ENCODE assay signal across 20 cellular contexts in the genomic region with DNA sequence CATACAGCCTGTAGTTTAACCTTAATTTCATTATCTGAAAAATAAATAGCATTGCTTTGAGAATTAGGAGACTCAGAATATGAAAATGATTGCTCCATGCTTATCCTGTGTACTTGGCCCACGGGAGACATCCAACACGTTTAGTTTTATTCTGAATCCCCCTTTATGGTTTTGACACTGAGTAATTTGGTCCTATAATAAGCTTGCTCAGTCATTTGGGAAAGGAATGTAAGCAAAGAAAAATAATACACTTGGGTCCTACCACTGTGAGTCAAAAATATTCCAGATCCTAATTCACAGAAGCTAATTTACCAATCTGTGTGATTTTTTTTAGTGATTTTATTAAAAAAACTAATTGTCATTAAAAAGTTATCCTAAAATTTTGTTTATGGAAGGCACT.
"Had no signal": no experiment of that assay in that cellular context is flagged by ENCODE, and none has a peak within 500 bp of the region (broad histone marks: within the 10 kb centered on the region; RNA-seq: fewer than 3 reads in every experiment).

No MANE protein-coding gene starts in this region.

- H3K9me3 ChIP-seq: heart left ventricle, mucosa of descending colon, pancreas, suprapubic skin, tibial artery, upper lobe of left lung had no signal

- H3K27ac Mint-ChIP-seq: dendritic cell treated with granulocyte-macrophage colony-stimulating factor and Interleukin-4, amounts not matched to agents 40 ng/mL and 50 ng/mL, for 4 days; effector memory CD8-positive, alpha-beta T cell; naive thymus-derived CD8-positive, alpha-beta T cell; progenitor cell of endocrine pancreas had no signal

- H3K4me3 Mint-ChIP-seq: dendritic cell treated with granulocyte-macrophage colony-stimulating factor and Interleukin-4, amounts not matched to agents 40 ng/mL and 50 ng/mL, for 4 days; effector memory CD8-positive, alpha-beta T cell; naive thymus-derived CD8-positive, alpha-beta T cell; neural crest cell had no signal

- H3K27me3 ChIP-seq: heart left ventricle, pancreas, suprapubic skin, tibial artery, upper lobe of left lung had no signal

- H3K4me1 Mint-ChIP-seq: naive thymus-derived CD8-positive, alpha-beta T cell had no signal

- H3K4me2 ChIP-seq: smooth muscle cell had no signal

- H3K27me3 Mint-ChIP-seq: dendritic cell treated with granulocyte-macrophage colony-stimulating factor and Interleukin-4, amounts not matched to agents 40 ng/mL and 50 ng/mL, for 4 days; effector memory CD8-positive, alpha-beta T cell; naive thymus-derived CD8-positive, alpha-beta T cell; progenitor cell of endocrine pancreas had no signal

- H3K27ac ChIP-seq: heart left ventricle, pancreas, suprapubic skin, tibial artery, upper lobe of left lung had no signal

- H3K9me3 Mint-ChIP-seq: dendritic cell treated with granulocyte-macrophage colony-stimulating factor and Interleukin-4, amounts not matched to agents 40 ng/mL and 50 ng/mL, for 4 days had no signal

- ATAC-seq: effector memory CD8-positive, alpha-beta T cell; heart left ventricle; mucosa of descending colon; naive thymus-derived CD8-positive, alpha-beta T cell; pancreas; right cardiac atrium; stimulated activated naive CD8-positive, alpha-beta T cell treated with anti-CD3 and anti-CD28 coated beads, Interleukin-15, Interleukin-2, amounts not matched to agents 100 U/mL and 50 U/mL, for 24 hours had no signal

- H3K4me3 ChIP-seq: heart left ventricle, mucosa of descending colon, pancreas, smooth muscle cell, suprapubic skin, tibial artery, upper lobe of left lung had no signal

- H3K4me1 ChIP-seq: pancreas, suprapubic skin, upper lobe of left lung had no signal

- H3K36me3 Mint-ChIP-seq: naive thymus-derived CD8-positive, alpha-beta T cell had no signal

- H3K36me3 ChIP-seq: heart left ventricle, pancreas, suprapubic skin, tibial artery, upper lobe of left lung had no signal

- DNase-seq: cerebellar nuclear complex; effector memory CD8-positive, alpha-beta T cell; erythroblast; foreskin melanocyte; heart left ventricle; hippocampal formation; mucosa of descending colon; naive thymus-derived CD8-positive, alpha-beta T cell; occipital lobe; pancreas; right cardiac atrium; stimulated activated CD4-positive, alpha-beta T cell treated with anti-CD3 and anti-CD28 coated beads, Interleukin-2, amount 100 ng/mL, for 48 hours; stimulated activated naive CD8-positive, alpha-beta T cell treated with anti-CD3 and anti-CD28 coated beads, Interleukin-15, Interleukin-2, amounts not matched to agents 100 U/mL and 50 U/mL, for 24 hours; tibial artery; upper lobe of left lung had no signal
